19 cellular contexts compared by ENCODE assay signal in the genomic region with DNA sequence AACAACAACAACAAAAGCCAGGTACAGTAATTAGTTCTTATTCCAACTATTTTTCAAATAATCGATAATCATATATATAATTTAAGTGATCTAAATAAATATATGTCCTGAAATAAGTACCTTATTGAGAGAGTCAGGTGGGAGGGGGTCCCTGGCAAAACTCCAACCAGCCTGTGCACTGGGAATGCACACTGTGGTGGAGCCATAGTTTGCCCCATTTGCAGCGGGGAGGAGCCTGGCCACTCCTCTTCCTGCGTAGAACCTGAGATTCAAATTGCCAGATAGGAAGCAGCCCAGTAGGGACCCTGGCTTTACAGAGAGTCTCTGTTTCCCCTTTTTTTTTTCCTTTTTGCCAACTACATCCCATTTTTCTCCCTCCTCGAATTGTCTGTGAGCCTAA. TPM values are rescaled to one million over a fixed set of nuclear protein-coding genes. Genes with fewer than 3 reads are reported as not detected.
DNase-seq lines count a peak whose midpoint lies in the region; ATAC-seq and TF ChIP-seq lines count a peak whose summit lies in the region.
"Had no signal": no experiment of that assay in that cellular context is flagged by ENCODE, and none has a peak within 500 bp of the region (broad histone marks: within the 10 kb centered on the region; RNA-seq: fewer than 3 reads in every experiment).

No MANE protein-coding gene starts in this region.

- no peak overlapping the region for H3K9ac ChIP-seq in trophoblast cell (ENCODE audit: low read length)
- H3K9ac ChIP-seq: BLaER1 treated with 17β-estradiol and CSF1 and Interleukin-3, amounts not matched to agents 10 nM and 100 nM had no signal

- peak; percentile 51 for DNase-seq in BE2C
- peak; percentile 48 for DNase-seq in Caki2 (ENCODE audit: low read depth)
- no peak for DNase-seq in trophoblast cell
- DNase-seq in endothelial cell (ENCODE audit: low spot score) = no peak
- DNase-seq: 8988T; Caco-2; CD4-positive, alpha-beta T cell; CD8-positive, alpha-beta T cell; DMS 273 treated with DMSO at 0.1 percent for 48 hours; DMS153; DMS53; DMS79; DND-41; EL; GDM1 had no signal

- H3K36me3 Mint-ChIP-seq in endothelial cell (ENCODE audit: low read depth, unreplicated experiment) = peaks cover 4% of the 10 kb centered on the region
- H3K36me3 Mint-ChIP-seq: CD8-positive, alpha-beta T cell had no signal

- H3K9me3 Mint-ChIP-seq in endothelial cell (ENCODE audit: unreplicated experiment) = no peaks in the 10 kb centered on the region
- H3K9me3 Mint-ChIP-seq: CD4-positive, alpha-beta T cell; CD8-positive, alpha-beta T cell had no signal

- no peak overlapping the region for H3K4me3 ChIP-seq in BE2C (ENCODE audit: low read depth, low read length)
- H3K4me3 ChIP-seq in trophoblast cell (ENCODE audit: low read depth, low read length) = no peak overlapping the region
- H3K4me3 ChIP-seq: BLaER1 treated with 17β-estradiol and CSF1 and Interleukin-3, amounts not matched to agents 10 nM and 100 nM; GM12878 had no signal

- TF ChIP-seq CTCF in BE2C (IDR thresholded peaks at IDR 0.05; ENCODE audit: low read depth, low read length) = no peak
- TF ChIP-seq CTCF in endothelial cell (IDR thresholded peaks at IDR 0.05; ENCODE audit: unreplicated experiment) = no peak

- H3K4me2 ChIP-seq in trophoblast cell (ENCODE audit: low read length) = no peak overlapping the region
- H3K4me2 ChIP-seq: BLaER1 treated with 17β-estradiol and CSF1 and Interleukin-3, amounts not matched to agents 10 nM and 100 nM had no signal

- H3K14ac ChIP-seq in trophoblast cell (ENCODE audit: low read length) = no peak overlapping the region

- no peaks in the 10 kb centered on the region for H3K27me3 ChIP-seq in BE2C
- H3K27me3 ChIP-seq in trophoblast cell (ENCODE audit: insufficient read depth, low read length) = no peaks in the 10 kb centered on the region
- H3K27me3 ChIP-seq: BLaER1 treated with 17β-estradiol and CSF1 and Interleukin-3, amounts not matched to agents 10 nM and 100 nM had no signal

- H3K9me3 ChIP-seq in BE2C = no peaks in the 10 kb centered on the region
- no peaks in the 10 kb centered on the region for H3K9me3 ChIP-seq in trophoblast cell (ENCODE audit: insufficient read depth, low read depth, low read length)
- H3K9me3 ChIP-seq: Caco-2 had no signal

- no peaks in the 10 kb centered on the region for H3K4me1 Mint-ChIP-seq in endothelial cell (ENCODE audit: unreplicated experiment)

- H3K23ac ChIP-seq in trophoblast cell (ENCODE audit: low read length) = no peak overlapping the region

- no peak for ATAC-seq in GM18861 (IDR thresholded peaks at IDR 0.05; ENCODE audit: unreplicated experiment)
- ATAC-seq: CD8-positive, alpha-beta T cell; GM12878 had no signal

- H3K18ac ChIP-seq in trophoblast cell (ENCODE audit: low read length) = no peak overlapping the region

- H2AK5ac ChIP-seq in trophoblast cell (ENCODE audit: low read length) = no peak overlapping the region

- no peak overlapping the region for H3K27ac ChIP-seq in trophoblast cell (ENCODE audit: low read depth, low read length)
- H3K27ac ChIP-seq: BLaER1 treated with 17β-estradiol and CSF1 and Interleukin-3, amounts not matched to agents 10 nM and 100 nM; C4-2B had no signal

- no peak overlapping the region for H4K8ac ChIP-seq in trophoblast cell (ENCODE audit: low read depth, low read length)

- H2BK5ac ChIP-seq in trophoblast cell (ENCODE audit: low read depth, low read length, poor library complexity) = peak overlapping the region; percentile 21

- H4K12ac ChIP-seq in trophoblast cell (ENCODE audit: low read depth, low read length) = no peak overlapping the region

- H3K4me1 ChIP-seq in BE2C (peaks cover 32% of the 10 kb centered on the region), trophoblast cell (ENCODE audit: control insufficient read depth in 1 of 2, insufficient read depth in 2 of 2, low read length in 2 of 2) (peaks cover 0 to 5% of the 10 kb centered on the region in 2 experiments)
- H3K4me1 ChIP-seq: BLaER1 treated with 17β-estradiol and CSF1 and Interleukin-3, amounts not matched to agents 10 nM and 100 nM had no signal

- H3K36me3 ChIP-seq in BE2C (peaks cover 3% of the 10 kb centered on the region; the same call in 1 of the 2 replicates), trophoblast cell (ENCODE audit: control insufficient read depth in 1 of 2, insufficient read depth in 2 of 2, low read length in 2 of 2) (no peaks in the 10 kb centered on the region)
- H3K36me3 ChIP-seq: BLaER1 treated with 17β-estradiol and CSF1 and Interleukin-3, amounts not matched to agents 10 nM and 100 nM had no signal

- no peak overlapping the region for H3K4ac ChIP-seq in trophoblast cell (ENCODE audit: low read depth, low read length)

- in situ Hi-C loops in Caki2 (cut with HindIII; ENCODE audit: low pct_unique_long_range_greater_than_20kb, low sequenced_read_pairs) = no loop called here

- no CpG with 5 or more reads among the region's 4 CpGs for WGBS in trophoblast cell (ENCODE audit: extremely low coverage, insufficient coverage, insufficient read length)

- H3K79me2 ChIP-seq in trophoblast cell (ENCODE audit: control insufficient read depth, insufficient read depth, low read length, poor library complexity) = no peaks in the 10 kb centered on the region

- no peak overlapping the region for H3K4me3 Mint-ChIP-seq in endothelial cell (ENCODE audit: unreplicated experiment)
- H3K4me3 Mint-ChIP-seq: CD4-positive, alpha-beta T cell; CD8-positive, alpha-beta T cell had no signal

- no peaks in the 10 kb centered on the region for H3K27me3 Mint-ChIP-seq in endothelial cell (ENCODE audit: unreplicated experiment)
- H3K27me3 Mint-ChIP-seq: CD4-positive, alpha-beta T cell had no signal

- H4K91ac ChIP-seq in trophoblast cell (ENCODE audit: low read depth, low read length) = no peak overlapping the region

- no peaks in the 10 kb centered on the region for H3K79me1 ChIP-seq in trophoblast cell (ENCODE audit: low read length)

- H2AFZ ChIP-seq in trophoblast cell (ENCODE audit: insufficient read depth, low read length, poor library complexity) = no peak overlapping the region

- H2BK12ac ChIP-seq in trophoblast cell (ENCODE audit: low read length) = no peak overlapping the region

- H3K27ac Mint-ChIP-seq in endothelial cell (ENCODE audit: unreplicated experiment) = no peak overlapping the region
- H3K27ac Mint-ChIP-seq: CD4-positive, alpha-beta T cell; CD8-positive, alpha-beta T cell had no signal

- no peak overlapping the region for H2BK120ac ChIP-seq in trophoblast cell (ENCODE audit: insufficient read depth, low read length, poor library complexity)

RNA-seq across cellular contexts. Expression of a gene that starts 26.4 kb away (rescaled TPM):
- polyA plus RNA-seq in BE2C (2012; ENCODE audit: insufficient read depth, insufficient read length, low read depth) = 15.7 TPM
- 17.1 and 20.4 TPM in 2 replicates for total RNA-seq in Caki2 (2014; rRNA removed; shearing (Covaris generic); ENCODE audit: low replicate concordance)
- 5.7 and 6.6 TPM in 2 replicates for polyA plus RNA-seq in trophoblast cell (2013)
- total RNA-seq in endothelial cell (ENCODE audit: unreplicated experiment) = 10.8 TPM

Comparison
In these comparisons a context has a peak if more than half of its experiments do, and no peak if none do; other contexts are left out.
1. DNase-seq: peak in BE2C (single experiment) and Caki2 (single experiment); none in trophoblast cell (0 of 2) and endothelial cell (single experiment).